ENCODE assay signal across 14 cellular contexts in the genomic region with DNA sequence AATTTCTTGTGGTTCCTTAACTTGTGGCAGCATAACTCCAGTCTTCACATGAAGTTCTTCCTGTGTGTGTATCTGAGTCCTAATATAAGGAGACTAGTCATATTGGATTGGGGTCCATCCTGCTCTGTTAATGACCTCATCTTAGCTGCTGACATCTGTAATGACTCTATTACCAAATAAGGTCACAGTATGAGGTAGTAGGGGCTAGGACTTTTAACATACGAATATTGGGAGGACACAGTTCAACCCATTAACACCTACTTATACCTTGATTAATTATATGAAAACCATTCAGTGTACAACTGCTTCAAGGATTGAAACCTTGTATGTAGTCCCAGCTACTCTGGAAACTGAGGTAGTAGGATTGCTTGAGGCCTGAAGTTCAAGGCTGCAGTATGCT. TPM values are rescaled to one million over a fixed set of nuclear protein-coding genes. Genes with fewer than 3 reads are reported as not detected.
DNase-seq lines count a peak whose midpoint lies in the region; ATAC-seq and TF ChIP-seq lines count a peak whose summit lies in the region.
"Had no signal": no experiment of that assay in that cellular context is flagged by ENCODE, and none has a peak within 500 bp of the region (broad histone marks: within the 10 kb centered on the region; RNA-seq: fewer than 3 reads in every experiment).

No MANE protein-coding gene starts in this region.

- peaks cover 54% of the 10 kb centered on the region for H3K4me1 Mint-ChIP-seq in activated T-cell treated with anti-CD3 and anti-CD28 coated beads, Interleukin-2, amount 50 U/mL, for 24 hours (ENCODE audit: low read depth)
- H3K4me1 Mint-ChIP-seq in WTC11 (peaks cover 17% of the 10 kb centered on the region), progenitor cell of endocrine pancreas (ENCODE audit: low read depth) (peaks cover 16% of the 10 kb centered on the region)

- peaks cover 35% of the 10 kb centered on the region for H3K36me3 ChIP-seq in brain microvascular endothelial cell (replicated peaks)
- H3K36me3 ChIP-seq: breast epithelium had no signal

- CTCF ChIA-PET in WTC11 (lab: Charles Lee) = no interaction called here

- H3K36me3 Mint-ChIP-seq in activated T-cell treated with anti-CD3 and anti-CD28 coated beads, Interleukin-2, amount 50 U/mL, for 24 hours (ENCODE audit: low read depth) = peaks cover 82% of the 10 kb centered on the region
- H3K36me3 Mint-ChIP-seq in WTC11 (peaks cover 52% of the 10 kb centered on the region), progenitor cell of endocrine pancreas (ENCODE audit: insufficient read depth) (peaks cover 24% of the 10 kb centered on the region)

- H3K4me3 ChIP-seq in brain microvascular endothelial cell (ENCODE audit: low read depth, low read length) = no peak overlapping the region
- H3K4me3 ChIP-seq: breast epithelium, upper lobe of right lung had no signal

- no peaks in the 10 kb centered on the region for H3K27me3 ChIP-seq in brain microvascular endothelial cell (replicated peaks)
- H3K27me3 ChIP-seq: breast epithelium, upper lobe of right lung had no signal

- H3K9me3 Mint-ChIP-seq in activated T-cell treated with anti-CD3 and anti-CD28 coated beads, Interleukin-2, amount 50 U/mL, for 24 hours = no peaks in the 10 kb centered on the region
- H3K9me3 Mint-ChIP-seq in WTC11 = no peaks in the 10 kb centered on the region
- no peaks in the 10 kb centered on the region for H3K9me3 Mint-ChIP-seq in progenitor cell of endocrine pancreas (ENCODE audit: low read depth)

- POLR2A ChIA-PET in WTC11 (lab: Charles Lee) = no interaction called here

- no peak for DNase-seq in activated T-cell treated with anti-CD3 and anti-CD28 coated beads, Interleukin-2, amount 50 U/mL, for 24 hours
- no peak for DNase-seq in activated T-cell treated with anti-CD3 and anti-CD28 coated beads for 4 hours
- DNase-seq in WTC11 (ENCODE audit: low spot score) = no peak
- no peak for DNase-seq in progenitor cell of endocrine pancreas (ENCODE audit: low spot score, unreplicated experiment)
- no peak for DNase-seq in activated effector memory CD4-positive, alpha-beta T cell treated with anti-CD3 and anti-CD28 coated beads, Interleukin-2, amount 50 U/mL, for 16 hours
- no peak for DNase-seq in brain microvascular endothelial cell
- DNase-seq: NCI-H1092, upper lobe of right lung had no signal

- H3K27me3 Mint-ChIP-seq in activated T-cell treated with anti-CD3 and anti-CD28 coated beads, Interleukin-2, amount 50 U/mL, for 24 hours = no peaks in the 10 kb centered on the region
- no peaks in the 10 kb centered on the region for H3K27me3 Mint-ChIP-seq in WTC11 (ENCODE audit: low read depth)
- no peaks in the 10 kb centered on the region for H3K27me3 Mint-ChIP-seq in progenitor cell of endocrine pancreas

- peak overlapping the region; percentile 55 for H3K27ac Mint-ChIP-seq in activated T-cell treated with anti-CD3 and anti-CD28 coated beads, Interleukin-2, amount 50 U/mL, for 24 hours
- H3K27ac Mint-ChIP-seq in WTC11 (peak overlapping the region; percentile 76; the same call in 1 of the 2 replicates), progenitor cell of endocrine pancreas (peak overlapping the region; percentile 78)

- ATAC-seq in WTC11 = no peak
- ATAC-seq: upper lobe of right lung had no signal

- H3K4me3 Mint-ChIP-seq in activated T-cell treated with anti-CD3 and anti-CD28 coated beads, Interleukin-2, amount 50 U/mL, for 24 hours = no peak overlapping the region
- no peak overlapping the region for H3K4me3 Mint-ChIP-seq in WTC11
- no peak overlapping the region for H3K4me3 Mint-ChIP-seq in progenitor cell of endocrine pancreas (ENCODE audit: low read depth)

- no peak for TF ChIP-seq CTCF in WTC11 (IDR thresholded peaks at IDR 0.05)
- TF ChIP-seq CTCF in progenitor cell of endocrine pancreas (IDR thresholded peaks at IDR 0.05; ENCODE audit: unreplicated experiment) = no peak
- no peak for TF ChIP-seq CTCF in brain microvascular endothelial cell (IDR thresholded peaks at IDR 0.05; ENCODE audit: low read depth, low read length, missing control alignments)

- in situ Hi-C loops in brain microvascular endothelial cell (cut with HindIII; ENCODE audit: low pct_ligation_motif_present, low sequenced_read_pairs) = no loop called here

- H3K27ac ChIP-seq in brain microvascular endothelial cell = no peak overlapping the region
- H3K27ac ChIP-seq: breast epithelium, parathyroid adenoma, upper lobe of right lung had no signal

TF ChIP-seq in WTC11, 78 proteins besides CTCF, POLR2A, EP300 and RAD21 (continues in another document):
- no peak for TF ChIP-seq RORB (CRISPR knock-in tag; IDR thresholded peaks at IDR 0.05)
- no peak for TF ChIP-seq SMAD3 (CRISPR knock-in tag; IDR thresholded peaks at IDR 0.05; ENCODE audit: borderline replicate concordance)
- TF ChIP-seq, protein P1, sequence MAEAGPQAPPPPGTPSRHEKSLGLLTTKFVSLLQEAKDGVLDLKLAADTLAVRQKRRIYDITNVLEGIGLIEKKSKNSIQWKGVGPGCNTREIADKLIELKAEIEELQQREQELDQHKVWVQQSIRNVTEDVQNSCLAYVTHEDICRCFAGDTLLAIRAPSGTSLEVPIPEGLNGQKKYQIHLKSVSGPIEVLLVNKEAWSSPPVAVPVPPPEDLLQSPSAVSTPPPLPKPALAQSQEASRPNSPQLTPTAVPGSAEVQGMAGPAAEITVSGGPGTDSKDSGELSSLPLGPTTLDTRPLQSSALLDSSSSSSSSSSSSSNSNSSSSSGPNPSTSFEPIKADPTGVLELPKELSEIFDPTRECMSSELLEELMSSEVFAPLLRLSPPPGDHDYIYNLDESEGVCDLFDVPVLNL (CRISPR knock-in tag; IDR thresholded peaks at IDR 0.05; ENCODE audit: borderline replicate concordance, low read depth) = no peak
- TF ChIP-seq, protein P2, sequence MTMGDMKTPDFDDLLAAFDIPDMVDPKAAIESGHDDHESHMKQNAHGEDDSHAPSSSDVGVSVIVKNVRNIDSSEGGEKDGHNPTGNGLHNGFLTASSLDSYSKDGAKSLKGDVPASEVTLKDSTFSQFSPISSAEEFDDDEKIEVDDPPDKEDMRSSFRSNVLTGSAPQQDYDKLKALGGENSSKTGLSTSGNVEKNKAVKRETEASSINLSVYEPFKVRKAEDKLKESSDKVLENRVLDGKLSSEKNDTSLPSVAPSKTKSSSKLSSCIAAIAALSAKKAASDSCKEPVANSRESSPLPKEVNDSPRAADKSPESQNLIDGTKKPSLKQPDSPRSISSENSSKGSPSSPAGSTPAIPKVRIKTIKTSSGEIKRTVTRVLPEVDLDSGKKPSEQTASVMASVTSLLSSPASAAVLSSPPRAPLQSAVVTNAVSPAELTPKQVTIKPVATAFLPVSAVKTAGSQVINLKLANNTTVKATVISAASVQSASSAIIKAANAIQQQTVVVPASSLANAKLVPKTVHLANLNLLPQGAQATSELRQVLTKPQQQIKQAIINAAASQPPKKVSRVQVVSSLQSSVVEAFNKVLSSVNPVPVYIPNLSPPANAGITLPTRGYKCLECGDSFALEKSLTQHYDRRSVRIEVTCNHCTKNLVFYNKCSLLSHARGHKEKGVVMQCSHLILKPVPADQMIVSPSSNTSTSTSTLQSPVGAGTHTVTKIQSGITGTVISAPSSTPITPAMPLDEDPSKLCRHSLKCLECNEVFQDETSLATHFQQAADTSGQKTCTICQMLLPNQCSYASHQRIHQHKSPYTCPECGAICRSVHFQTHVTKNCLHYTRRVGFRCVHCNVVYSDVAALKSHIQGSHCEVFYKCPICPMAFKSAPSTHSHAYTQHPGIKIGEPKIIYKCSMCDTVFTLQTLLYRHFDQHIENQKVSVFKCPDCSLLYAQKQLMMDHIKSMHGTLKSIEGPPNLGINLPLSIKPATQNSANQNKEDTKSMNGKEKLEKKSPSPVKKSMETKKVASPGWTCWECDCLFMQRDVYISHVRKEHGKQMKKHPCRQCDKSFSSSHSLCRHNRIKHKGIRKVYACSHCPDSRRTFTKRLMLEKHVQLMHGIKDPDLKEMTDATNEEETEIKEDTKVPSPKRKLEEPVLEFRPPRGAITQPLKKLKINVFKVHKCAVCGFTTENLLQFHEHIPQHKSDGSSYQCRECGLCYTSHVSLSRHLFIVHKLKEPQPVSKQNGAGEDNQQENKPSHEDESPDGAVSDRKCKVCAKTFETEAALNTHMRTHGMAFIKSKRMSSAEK (CRISPR knock-in tag; IDR thresholded peaks at IDR 0.05; ENCODE audit: borderline replicate concordance) = no peak
- TF ChIP-seq, protein P3, sequence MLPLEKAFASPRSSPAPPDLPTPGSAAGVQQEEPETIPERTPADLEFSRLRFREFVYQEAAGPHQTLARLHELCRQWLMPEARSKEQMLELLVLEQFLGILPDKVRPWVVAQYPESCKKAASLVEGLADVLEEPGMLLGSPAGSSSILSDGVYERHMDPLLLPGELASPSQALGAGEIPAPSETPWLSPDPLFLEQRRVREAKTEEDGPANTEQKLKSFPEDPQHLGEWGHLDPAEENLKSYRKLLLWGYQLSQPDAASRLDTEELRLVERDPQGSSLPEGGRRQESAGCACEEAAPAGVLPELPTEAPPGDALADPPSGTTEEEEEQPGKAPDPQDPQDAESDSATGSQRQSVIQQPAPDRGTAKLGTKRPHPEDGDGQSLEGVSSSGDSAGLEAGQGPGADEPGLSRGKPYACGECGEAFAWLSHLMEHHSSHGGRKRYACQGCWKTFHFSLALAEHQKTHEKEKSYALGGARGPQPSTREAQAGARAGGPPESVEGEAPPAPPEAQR (CRISPR knock-in tag; IDR thresholded peaks at IDR 0.05) = no peak
- no peak for TF ChIP-seq GRHL2 (CRISPR knock-in tag; IDR thresholded peaks at IDR 0.05; ENCODE audit: insufficient replicate concordance, severe bottlenecking)

RNA-seq across cellular contexts. Expression of gene OIP5, which starts 43.9 kb away (rescaled TPM):
- total RNA-seq in WTC11 (2021) = 28.9 to 33.7 TPM (median 30.4 TPM) in 3 replicates
- 9.5 and 9.7 TPM in 2 replicates for total RNA-seq in progenitor cell of endocrine pancreas

RNA-seq across cellular contexts. Expression of gene NUSAP1, which starts 44.2 kb away (rescaled TPM):
- total RNA-seq in WTC11 (2021) (129 to 138 TPM (median 135 TPM) in 3 replicates), progenitor cell of endocrine pancreas (63.9 and 69.2 TPM in 2 replicates)

RNA-seq across cellular contexts. Expression of gene CHP1, which starts 57.4 kb away (rescaled TPM):
- 76.5 to 91.7 TPM (median 91.2 TPM) in 3 replicates for total RNA-seq in WTC11 (2021)
- total RNA-seq in progenitor cell of endocrine pancreas = 89.3 and 89.6 TPM in 2 replicates

RNA-seq across cellular contexts. Expression of gene EXD1, which starts 57.9 kb away (rescaled TPM):
- total RNA-seq in WTC11 (2021) (0.26 to 0.44 TPM (median 0.37 TPM) in 3 replicates), progenitor cell of endocrine pancreas (not detected in 2 replicates)
- total RNA-seq: breast epithelium, glomerular endothelial cell, HT-29, mononuclear cell, SK-MEL-5, upper lobe of right lung had no signal
